25 cellular contexts compared by ENCODE assay signal in genomic region chr18:7290077-7290476, GRCh38.
"Had no signal": no experiment of that assay in that cellular context is flagged by ENCODE, and none has a peak within 500 bp of the region (broad histone marks: within the 10 kb centered on the region; RNA-seq: fewer than 3 reads in every experiment).

No MANE protein-coding gene starts in this region.

- H3K36me3 ChIP-seq: brain microvascular endothelial cell, gastrocnemius medialis, heart left ventricle had no signal

- H3K27ac ChIP-seq: brain microvascular endothelial cell, coronary artery, dorsolateral prefrontal cortex, foreskin keratinocyte, gastrocnemius medialis had no signal

- H3K4me1 ChIP-seq: foreskin keratinocyte, gastrocnemius medialis had no signal

- DNase-seq: activated CD4-positive, alpha-beta memory T cell treated with anti-CD3 and anti-CD28 coated beads for 36 hours; activated CD4-positive, alpha-beta T cell treated with anti-CD3 and anti-CD28 coated beads for 36 hours; activated CD4-positive, alpha-beta T cell treated with anti-CD3 and anti-CD28 coated beads, Interleukin-2, amount 10 ng/mL, durations not matched to agents 24 days and 14 days; activated CD4-positive, CD25-positive, alpha-beta regulatory T cell; activated CD4-positive, CD25-positive, alpha-beta regulatory T cell treated with anti-CD3 and anti-CD28 coated beads, Interleukin-2, amount 50 U/mL, for 72 hours; activated CD8-positive, alpha-beta memory T cell treated with anti-CD3 and anti-CD28 coated beads, Interleukin-2, amount 10 ng/mL, durations not matched to agents 7 days and 5 days; activated CD8-positive, alpha-beta memory T cell treated with anti-CD3 and anti-CD28 coated beads, Interleukin-2, amount 50 U/mL, for 4 hours; activated CD8-positive, alpha-beta T cell treated with anti-CD3 and anti-CD28 coated beads, Interleukin-2, amount 10 ng/mL, durations not matched to agents 7 days and 5 days; activated effector memory CD4-positive, alpha-beta T cell treated with anti-CD3 and anti-CD28 coated beads, Interleukin-2, amount 50 U/mL, for 16 hours; activated naive CD4-positive, alpha-beta T cell treated with anti-CD3 and anti-CD28 coated beads, Interleukin-2, amount 50 U/mL, for 16 hours; activated T-cell treated with anti-CD3 and anti-CD28 coated beads, Interleukin-2, amount 50 U/mL, for 1 hour; activated T-cell treated with anti-CD3 and anti-CD28 coated beads, Interleukin-2, amount 50 U/mL, for 48 hours; amniotic stem cell; anterior cingulate cortex; brain microvascular endothelial cell; dorsolateral prefrontal cortex; effector memory CD4-positive, alpha-beta T cell; endodermal cell; foreskin keratinocyte; gastrocnemius medialis; glutamatergic neuron; heart left ventricle; T-helper 17 cell; T1000 had no signal

- H3K27me3 ChIP-seq: brain microvascular endothelial cell, foreskin keratinocyte, gastrocnemius medialis, heart left ventricle had no signal

- H3K4me3 ChIP-seq: coronary artery, dorsolateral prefrontal cortex, gastrocnemius medialis, heart left ventricle had no signal

- H3K9me3 ChIP-seq: gastrocnemius medialis had no signal
